Comparison of ENCODE assay signal across 22 cellular contexts in genomic region chr22:43975041-43975440, GRCh38. TPM values are rescaled to one million over a fixed set of nuclear protein-coding genes. Genes with fewer than 3 reads are reported as not detected.
A peak's percentile ranks its signal among the peaks of the same experiment; 100 is the strongest.
DNase-seq lines count a peak whose midpoint lies in the region; TF ChIP-seq lines count a peak whose summit lies in the region.
"Had no signal": no experiment of that assay in that cellular context is flagged by ENCODE, and none has a peak within 500 bp of the region (broad histone marks: within the 10 kb centered on the region; RNA-seq: fewer than 3 reads in every experiment).

No MANE protein-coding gene starts in this region.

- no peaks in the 10 kb centered on the region for H3K27me3 ChIP-seq in osteoblast (ENCODE audit: insufficient read depth, low read length)
- no peaks in the 10 kb centered on the region for H3K27me3 ChIP-seq in spleen (replicated peaks in 1 of 7)
- H3K27me3 ChIP-seq in left ventricle myocardium inferior (ENCODE audit: low read depth): no peaks in the 10 kb centered on the region
- H3K27me3 ChIP-seq: BE2C; BLaER1 treated with 17β-estradiol and CSF1 and Interleukin-3, amounts not matched to agents 10 nM and 100 nM had no signal

- H3K4me3 ChIP-seq in osteoblast (ENCODE audit: insufficient read depth, low read length) (no peak overlapping the region), spleen (no peak overlapping the region), left ventricle myocardium inferior (no peak overlapping the region)
- H3K4me3 ChIP-seq: BLaER1 treated with 17β-estradiol and CSF1 and Interleukin-3, amounts not matched to agents 10 nM and 100 nM; GM12878; GM23248 had no signal

- H3K79me2 ChIP-seq in osteoblast (ENCODE audit: insufficient read depth, low read length): peaks cover under 1% of the 10 kb centered on the region

- H3K4me2 ChIP-seq in osteoblast (ENCODE audit: insufficient read depth, low read length): no peak overlapping the region
- H3K4me2 ChIP-seq: BLaER1 treated with 17β-estradiol and CSF1 and Interleukin-3, amounts not matched to agents 10 nM and 100 nM had no signal

- H3K27ac ChIP-seq in osteoblast (ENCODE audit: low read depth, low read length): no peak overlapping the region
- no peak overlapping the region for H3K27ac ChIP-seq in spleen
- no peak overlapping the region for H3K27ac ChIP-seq in left ventricle myocardium inferior (replicated peaks)
- H3K27ac ChIP-seq: 22Rv1; BLaER1 treated with 17β-estradiol and CSF1 and Interleukin-3, amounts not matched to agents 10 nM and 100 nM; GM23248 had no signal

- intact Hi-C loops in spleen (cut with DNase I; ENCODE audit: low total_unique reads): no loop called here
- intact Hi-C loops in left ventricle myocardium inferior (cut with micrococcal nuclease): no loop called here

- in situ Hi-C loops in KBM-7 (cut with MboI; ENCODE audit: low pct_unique_long_range_greater_than_20kb, low sequenced_read_pairs): no loop called here

- H3K4me1 ChIP-seq in osteoblast (ENCODE audit: insufficient read depth, low read length): no peaks in the 10 kb centered on the region
- no peaks in the 10 kb centered on the region for H3K4me1 ChIP-seq in spleen
- peaks cover 3% of the 10 kb centered on the region for H3K4me1 ChIP-seq in left ventricle myocardium inferior
- H3K4me1 ChIP-seq: BE2C; BLaER1 treated with 17β-estradiol and CSF1 and Interleukin-3, amounts not matched to agents 10 nM and 100 nM had no signal

- no peaks in the 10 kb centered on the region for H3K9me3 ChIP-seq in osteoblast (ENCODE audit: low read depth, low read length)
- no peaks in the 10 kb centered on the region for H3K9me3 ChIP-seq in spleen
- H3K9me3 ChIP-seq in left ventricle myocardium inferior (replicated peaks): no peaks in the 10 kb centered on the region
- H3K9me3 ChIP-seq: BE2C; BLaER1 treated with 17β-estradiol and CSF1 and Interleukin-3, amounts not matched to agents 10 nM and 100 nM had no signal

- H3K36me3 ChIP-seq in osteoblast (ENCODE audit: insufficient read depth, low read length): peaks cover 72% of the 10 kb centered on the region
- peaks cover 14 to 100% (median 93%) of the 10 kb centered on the region in 6 donors for H3K36me3 ChIP-seq in spleen
- peaks cover 97% of the 10 kb centered on the region for H3K36me3 ChIP-seq in left ventricle myocardium inferior

- peaks cover 4% of the 10 kb centered on the region for H4K20me1 ChIP-seq in osteoblast (ENCODE audit: insufficient read depth, low read length)

- peak; percentile 53 for DNase-seq in activated effector memory CD4-positive, alpha-beta T cell treated with anti-CD3 and anti-CD28 coated beads, Interleukin-2, amount 50 U/mL, for 16 hours
- DNase-seq in activated effector memory CD4-positive, alpha-beta T cell treated with Interleukin-2 at 50 U/mL for 16 hours: no peak
- DNase-seq in islet precursor cell: peak; percentile 26
- peak; percentile 68 for DNase-seq in osteoblast (ENCODE audit: insufficient read length, low spot score, missing footprints)
- peak; percentile 40 for DNase-seq in spleen
- no peak for DNase-seq in KBM-7
- DNase-seq in left ventricle myocardium inferior: no peak
- no peak for DNase-seq in globus pallidus (ENCODE audit: low spot score)
- DNase-seq: AML-193; BE2C; CD4-positive, alpha-beta T cell; CD8-positive, alpha-beta memory T cell; DMS 273 treated with DMSO at 0.1 percent for 48 hours; DMS79; EL; GDM1; GM23248; HCEC 1CT had no signal

- no peak for TF ChIP-seq POLR2A in spleen (IDR thresholded peaks at IDR 0.05)

- WGBS in spleen, 5 donors: 60 to 91% (median 70%) methylated on average over 3 to 4 of the region's 4 CpGs

- TF ChIP-seq CTCF in osteoblast (IDR thresholded peaks at IDR 0.05; ENCODE audit: extremely low read depth, low read depth, low read length) (no peak), spleen (IDR thresholded peaks at IDR 0.05 in 8 of 11, conservative IDR thresholded peaks at IDR 0.05 in 3 of 11) (no peak), left ventricle myocardium inferior (IDR thresholded peaks at IDR 0.05; ENCODE audit: borderline replicate concordance) (no peak)

- no peak overlapping the region for H2AFZ ChIP-seq in osteoblast (ENCODE audit: low read length)
- H2AFZ ChIP-seq: GM23248 had no signal

RNA-seq across cellular contexts. Expression of gene SAMM50, which starts 19.8 kb away (rescaled TPM):
- total RNA-seq in osteoblast (36.6 and 41.5 TPM in 2 replicates), spleen (10 to 100 TPM; 25.1 to 35.5 (median 32.0) TPM), left ventricle myocardium inferior (72.0 TPM)
- 10 to 100 TPM; 17.8 to 23.7 (median 23.6) TPM for polyA plus RNA-seq in spleen

RNA-seq across cellular contexts. Expression of gene PARVB, which starts 49.1 kb away (rescaled TPM):
- 24.5 and 29.3 TPM in 2 replicates for total RNA-seq in osteoblast
- 10 to 100 TPM; 32.5 to 61.9 (median 57.1) TPM for total RNA-seq in spleen
- polyA plus RNA-seq in spleen: 10 to 100 TPM; 24.0 to 40.5 (median 37.7) TPM
- total RNA-seq in left ventricle myocardium inferior: 155 TPM

RNA-seq across cellular contexts. Expression of gene PNPLA3, which starts 51.4 kb away (rescaled TPM):
- total RNA-seq in osteoblast: 8.3 and 14.1 TPM in 2 replicates
- 1 to 10 TPM in 6 of 7 donors, not detected in 1; 1.2 to 2.7 (median 1.8) TPM for total RNA-seq in spleen
- polyA plus RNA-seq in spleen: under 1 TPM in 2 of 3 donors, not detected in 1; 0.21 to 0.32 TPM
- total RNA-seq in left ventricle myocardium inferior: not detected
- total RNA-seq: CD4-positive, alpha-beta T cell; GM12878 had no signal
- polyA plus RNA-seq: CD14-positive monocyte; CD8-positive, alpha-beta memory T cell had no signal

Comparison
In these comparisons a context has a peak if more than half of its experiments do, and no peak if none do; other contexts are left out.
1. DNase-seq: peak in activated effector memory CD4-positive, alpha-beta T cell treated with anti-CD3 and anti-CD28 coated beads, Interleukin-2, amount 50 U/mL, for 16 hours (single experiment), islet precursor cell (single experiment), osteoblast (single experiment) and spleen (single experiment); none in activated effector memory CD4-positive, alpha-beta T cell treated with Interleukin-2 at 50 U/mL for 16 hours (single experiment), KBM-7 (single experiment), left ventricle myocardium inferior (single experiment) and globus pallidus (single experiment).